Comparison of ENCODE assay signal across 18 cellular contexts in the genomic region with DNA sequence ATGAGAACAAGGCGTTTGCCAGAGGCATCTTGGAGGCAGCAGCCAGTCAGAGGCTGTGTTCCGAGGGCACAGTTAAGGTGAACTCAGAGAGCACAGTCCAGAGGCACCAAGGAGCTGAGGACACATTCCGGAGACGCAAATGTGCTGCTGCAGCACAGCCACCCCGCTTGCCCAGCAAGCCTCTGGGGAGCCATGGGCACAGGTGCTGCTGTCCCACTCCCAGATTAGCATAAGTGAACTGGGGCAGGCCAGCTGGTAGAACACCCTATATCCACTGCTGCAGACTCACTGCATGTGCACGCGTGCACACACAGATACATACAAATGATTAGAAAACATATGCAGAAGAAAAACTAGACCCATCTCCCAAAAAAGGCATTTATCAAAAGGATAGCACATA.
"Had no signal": no experiment of that assay in that cellular context is flagged by ENCODE, and none has a peak within 500 bp of the region (broad histone marks: within the 10 kb centered on the region; RNA-seq: fewer than 3 reads in every experiment).

No MANE protein-coding gene starts in this region.

- H3K4me2 ChIP-seq: hepatocyte had no signal

- ATAC-seq: heart left ventricle; left lobe of liver; natural killer cell; pancreas; right lobe of liver; stimulated activated naive CD8-positive, alpha-beta T cell treated with anti-CD3 and anti-CD28 coated beads, Interleukin-15, amount 100 ng/mL, for 72 hours had no signal

- H3K36me3 ChIP-seq: neutrophil, pancreas, right lobe of liver, thyroid gland had no signal

- H3K9me3 ChIP-seq: heart left ventricle, neutrophil, pancreas, right lobe of liver, thyroid gland had no signal

- H3K4me1 ChIP-seq: pancreas, right lobe of liver had no signal

- H3K27me3 ChIP-seq: heart left ventricle, pancreas, right lobe of liver, thyroid gland had no signal

- H3K4me3 ChIP-seq: dorsolateral prefrontal cortex, heart left ventricle, hepatocyte, lung, pancreas, right lobe of liver, thyroid gland had no signal

- DNase-seq: dorsolateral prefrontal cortex; effector CD4-positive, alpha-beta T cell; heart left ventricle; kidney; natural killer cell; pancreas; right lobe of liver; small intestine; stimulated activated CD4-positive, alpha-beta T cell treated with anti-CD3 and anti-CD28 coated beads, Interleukin-15, amount 100 ng/mL, for 24 hours; stimulated activated CD4-positive, alpha-beta T cell treated with anti-CD3 and anti-CD28 coated beads, Interleukin-2, amount 100 ng/mL, for 48 hours; stimulated activated naive CD4-positive, alpha-beta T cell; stimulated activated naive CD8-positive, alpha-beta T cell treated with anti-CD3 and anti-CD28 coated beads, Interleukin-15, amount 100 ng/mL, for 72 hours; thyroid gland; trophoblast cell had no signal

- H2AFZ ChIP-seq: hepatocyte had no signal

- H3K27ac ChIP-seq: dorsolateral prefrontal cortex, heart left ventricle, hepatocyte, neutrophil, pancreas, right lobe of liver, thyroid gland had no signal
